Comparison of ENCODE assay signal across 8 cellular contexts in genomic region chr12:112937741-112938719, GRCh38. TPM values are rescaled to one million over a fixed set of nuclear protein-coding genes. Genes with fewer than 3 reads are reported as not detected.
DNase-seq lines count a peak whose midpoint lies in the region; ATAC-seq and TF ChIP-seq lines count a peak whose summit lies in the region.

TSS of gene OAS3 (plus strand) at chr12:112938474. CDS start at chr12:112938531, 57 bp downstream.

- H3K36me3 Mint-ChIP-seq in T-helper 2 cell treated with Interferon-gamma antibody and Interleukin-4, amounts not matched to agents 5 μg/mL and 100 μg/mL, for 36 hours (ENCODE audit: low read depth): peaks cover 21% of the 10 kb centered on the region

- H3K4me1 Mint-ChIP-seq in T-helper 2 cell treated with Interferon-gamma antibody and Interleukin-4, amounts not matched to agents 5 μg/mL and 100 μg/mL, for 36 hours (ENCODE audit: low read depth): peaks cover 32% of the 10 kb centered on the region

- in situ Hi-C loops in KBM-7 (cut with MboI; ENCODE audit: low pct_unique_long_range_greater_than_20kb, low sequenced_read_pairs): no loop called here

- DNase-seq in SKM-1 treated with dmso at 0.1 percent for 144 hours (lab: John Stamatoyannopoulos, UW; ENCODE audit: unreplicated experiment) (peak; percentile 3), SKM-1 (lab: John Stamatoyannopoulos, UW; ENCODE audit: unreplicated experiment) (no peak), KBM-7 (peak; percentile 81), astrocyte of the hippocampus (ENCODE audit: low read depth, low spot score) (peak; percentile 83), hepatocyte (ENCODE audit: low spot score) (peak; percentile 87), retinal pigment epithelial cell (ENCODE audit: low read depth) (peak; percentile 8), aorta (peak; percentile 94 to 95)
- peak; percentile 65 for DNase-seq in T-helper 2 cell treated with Interferon-gamma antibody and Interleukin-4, amounts not matched to agents 5 μg/mL and 100 μg/mL, for 36 hours (ENCODE audit: low spot score)

- peak within 1 kb of the TSS; percentile 92 for H3K27ac Mint-ChIP-seq in T-helper 2 cell treated with Interferon-gamma antibody and Interleukin-4, amounts not matched to agents 5 μg/mL and 100 μg/mL, for 36 hours

- H3K9me3 ChIP-seq in hepatocyte (ENCODE audit: low read depth): no peaks in the 10 kb centered on the region
- H3K9me3 ChIP-seq in aorta (ENCODE audit: control insufficient read depth, low read length): no peaks in the 10 kb centered on the region

- H3K4me3 ChIP-seq in hepatocyte (peak within 1 kb of the TSS; percentile 40), retinal pigment epithelial cell (ENCODE audit: low read length) (peak within 1 kb of the TSS; percentile 69), aorta (ENCODE audit: low read length in 2 of 2) (peak within 1 kb of the TSS; percentile 49 to 84)

- H3K27ac ChIP-seq in hepatocyte: peak within 1 kb of the TSS; percentile 81
- peak within 1 kb of the TSS in 1 of 2 donors; percentile 19 for H3K27ac ChIP-seq in aorta (ENCODE audit: low read depth in 1 of 2, low read length in 2 of 2)

- no peaks in the 10 kb centered on the region for H3K4me1 ChIP-seq in hepatocyte (ENCODE audit: insufficient read depth)
- no peaks in the 10 kb centered on the region for H3K4me1 ChIP-seq in aorta (ENCODE audit: control insufficient read depth in 1 of 2, insufficient read depth in 2 of 2, low read length in 2 of 2)

- H3K9me2 ChIP-seq in hepatocyte (replicated peaks; ENCODE audit: insufficient read depth): no peaks in the 10 kb centered on the region

- 20% methylated on average over 48 of the region's 50 CpGs for WGBS in hepatocyte (ENCODE audit: low lambda C conversion rate, missing lambda C conversion rate)
- 6 to 7% methylated on average over 50 of the region's 50 CpGs for WGBS in aorta, 2 donors

- H3K27me3 Mint-ChIP-seq in T-helper 2 cell treated with Interferon-gamma antibody and Interleukin-4, amounts not matched to agents 5 μg/mL and 100 μg/mL, for 36 hours (ENCODE audit: low read depth): no peaks in the 10 kb centered on the region

- no peak for TF ChIP-seq CTCF in hepatocyte (IDR thresholded peaks at IDR 0.05; ENCODE audit: poor library complexity)
- TF ChIP-seq CTCF in retinal pigment epithelial cell (conservative IDR thresholded peaks at IDR 0.05; ENCODE audit: low read depth, low read length): no peak

- peak; percentile 91 for ATAC-seq in aorta (ENCODE audit: low FRiP score)

- no peaks in the 10 kb centered on the region for H3K79me2 ChIP-seq in hepatocyte

- H3K4me2 ChIP-seq in hepatocyte: peak within 1 kb of the TSS; percentile 92

- peak within 1 kb of the TSS; percentile 92 for H2AFZ ChIP-seq in hepatocyte

- no peaks in the 10 kb centered on the region for H3K36me3 ChIP-seq in hepatocyte (replicated peaks; ENCODE audit: insufficient read depth, low read depth)
- H3K36me3 ChIP-seq in aorta (ENCODE audit: control insufficient read depth in 1 of 2, insufficient read depth in 2 of 2, low read length in 1 of 2): no peaks in the 10 kb centered on the region

- no peaks in the 10 kb centered on the region for H3K9me3 Mint-ChIP-seq in T-helper 2 cell treated with Interferon-gamma antibody and Interleukin-4, amounts not matched to agents 5 μg/mL and 100 μg/mL, for 36 hours

- no peaks in the 10 kb centered on the region for H4K20me1 ChIP-seq in hepatocyte (ENCODE audit: insufficient read depth, poor library complexity, severe bottlenecking)

- H3K27me3 ChIP-seq in hepatocyte (no peaks in the 10 kb centered on the region), aorta (ENCODE audit: control insufficient read depth in 1 of 2, insufficient read depth in 2 of 2, low read length in 1 of 2) (no peaks in the 10 kb centered on the region)

- peak within 1 kb of the TSS; percentile 85 for H3K4me3 Mint-ChIP-seq in T-helper 2 cell treated with Interferon-gamma antibody and Interleukin-4, amounts not matched to agents 5 μg/mL and 100 μg/mL, for 36 hours

- intact Hi-C loops in aorta (cut with DNase I): no loop called here

RNA-seq across cellular contexts. Expression of gene OAS3, which starts in this region (rescaled TPM):
- total RNA-seq in hepatocyte (9.0 and 15.0 TPM in 2 replicates), aorta (10 to 100 TPM; 16.7 to 19.1 TPM)
- polyA plus RNA-seq in hepatocyte (5.5 and 6.6 TPM in 2 replicates), aorta (1 to 10 TPM; 2.6 to 4.8 TPM)
